19 cellular contexts compared by ENCODE assay signal in genomic region chr12:103043531-103044445, GRCh38.
DNase-seq lines count a peak whose midpoint lies in the region; ATAC-seq, FAIRE-seq and TF ChIP-seq lines count a peak whose summit lies in the region.
"Had no signal": no experiment of that assay in that cellular context is flagged by ENCODE, and none has a peak within 500 bp of the region (broad histone marks: within the 10 kb centered on the region; RNA-seq: fewer than 3 reads in every experiment).

No MANE protein-coding gene starts in this region.

- H3K4me3 Mint-ChIP-seq in activated CD4-positive, alpha-beta T cell treated with anti-CD3 and anti-CD28 coated beads, Interleukin-2, amount 10 ng/mL, durations not matched to agents 24 days and 14 days = no peak overlapping the region
- H3K4me3 Mint-ChIP-seq: CD8-positive, alpha-beta T cell had no signal

- no peak for DNase-seq in GM12878 (ENCODE audit: low read depth, low spot score)
- no peak for DNase-seq in trophoblast cell
- no peak for DNase-seq in activated CD4-positive, alpha-beta T cell treated with anti-CD3 and anti-CD28 coated beads, Interleukin-2, amount 10 ng/mL, durations not matched to agents 24 days and 14 days
- DNase-seq in ascending aorta (ENCODE audit: low spot score in 2 of 2) = no peak
- DNase-seq in lower lobe of right lung = no peak
- DNase-seq: BE2C; CD8-positive, alpha-beta T cell; DND-41; MG63; NCI-H1105; NCI-H1694 treated with DMSO at 0.1 percent for 48 hours; NCI-H446; NCI-H748 treated with DMSO at 0.1 percent for 48 hours; Right ventricle myocardium superior; SK-N-SH had no signal

- H3K9me3 ChIP-seq in HUES48 (ENCODE audit: control insufficient read depth, insufficient read depth, low read length) (no peaks in the 10 kb centered on the region), GM12878 (replicated peaks; ENCODE audit: control insufficient read depth, insufficient read depth, low read length) (no peaks in the 10 kb centered on the region; the same call in 1 of the 3 replicates), iPS-20b (ENCODE audit: insufficient read depth, low read depth, low read length) (no peaks in the 10 kb centered on the region), trophoblast cell (ENCODE audit: insufficient read depth, low read depth, low read length) (no peaks in the 10 kb centered on the region), ascending aorta (no peaks in the 10 kb centered on the region), lower lobe of right lung (no peaks in the 10 kb centered on the region)
- H3K9me3 ChIP-seq: BE2C, MG63, SK-N-SH had no signal

- no peak overlapping the region for H3K18ac ChIP-seq in trophoblast cell (ENCODE audit: low read length)

- H3K27me3 Mint-ChIP-seq in activated CD4-positive, alpha-beta T cell treated with anti-CD3 and anti-CD28 coated beads, Interleukin-2, amount 10 ng/mL, durations not matched to agents 24 days and 14 days = peaks cover 11% of the 10 kb centered on the region

- intact Hi-C loops in GM12878 (cut with micrococcal nuclease; ENCODE audit: unreplicated experiment) (no loop called here), ascending aorta (cut with DNase I) (no loop called here), lower lobe of right lung (cut with DNase I) (no loop called here)
- intact Hi-C loops in activated CD4-positive, alpha-beta T cell treated with anti-CD3 and anti-CD28 coated beads, Interleukin-2, amount 10 ng/mL, durations not matched to agents 24 days and 14 days (cut with micrococcal nuclease) = no loop called here

- H3K4me1 ChIP-seq in HUES48 (ENCODE audit: control insufficient read depth, insufficient read depth, low read length) (peaks cover 17% of the 10 kb centered on the region), GM12878 (ENCODE audit: control insufficient read depth, insufficient read depth, low read length) (no peaks in the 10 kb centered on the region), iPS-20b (ENCODE audit: insufficient read depth, low read length) (peaks cover 12% of the 10 kb centered on the region; the same call in 1 of the 2 replicates), trophoblast cell (ENCODE audit: control insufficient read depth in 1 of 2, insufficient read depth in 2 of 2, low read length in 2 of 2) (no peaks in the 10 kb centered on the region), ascending aorta (no peaks in the 10 kb centered on the region), lower lobe of right lung (no peaks in the 10 kb centered on the region)

- H3K27ac Mint-ChIP-seq in activated CD4-positive, alpha-beta T cell treated with anti-CD3 and anti-CD28 coated beads, Interleukin-2, amount 10 ng/mL, durations not matched to agents 24 days and 14 days = no peak overlapping the region
- H3K27ac Mint-ChIP-seq: CD8-positive, alpha-beta T cell had no signal

- SMC1A ChIA-PET in GM12878 (lab: Charles Lee; ENCODE audit: uncharacterized antibody, unreplicated experiment) = interaction anchor here (1.2 to 2.2 kb wide), 4 partner anchors 29 to 451 kb away, joined by 3 to 7 read pairs (median 3); no protein-coding TSS in a partner anchor

- in situ Hi-C loops in GM12878 (cut with MboI) = no loop called here

- H4K12ac ChIP-seq in trophoblast cell (ENCODE audit: low read depth, low read length) = no peak overlapping the region

- no peak overlapping the region for H2BK120ac ChIP-seq in trophoblast cell (ENCODE audit: insufficient read depth, low read length, poor library complexity)

- H3K36me3 ChIP-seq in HUES48 (ENCODE audit: control insufficient read depth, insufficient read depth, low read length) (no peaks in the 10 kb centered on the region), GM12878 (ENCODE audit: control insufficient read depth in 2 of 2, insufficient read depth in 2 of 2, low read length in 1 of 2) (no peaks in the 10 kb centered on the region), iPS-20b (ENCODE audit: insufficient read depth, low read depth, low read length) (no peaks in the 10 kb centered on the region), trophoblast cell (ENCODE audit: control insufficient read depth in 1 of 2, insufficient read depth in 2 of 2, low read length in 2 of 2) (no peaks in the 10 kb centered on the region), ascending aorta (no peaks in the 10 kb centered on the region), lower lobe of right lung (no peaks in the 10 kb centered on the region)
- H3K36me3 ChIP-seq: BE2C, MG63 had no signal

- no peak for TF ChIP-seq POLR2A in GM12878 (IDR thresholded peaks at IDR 0.05; ENCODE audit: low read depth, low read length)

- H3K4me3 ChIP-seq in HUES48 (ENCODE audit: low read depth, low read length) (peak overlapping the region; percentile 55), GM12878 (no peak overlapping the region), iPS-20b (ENCODE audit: low read length) (peak overlapping the region; percentile 61), trophoblast cell (ENCODE audit: low read depth, low read length) (no peak overlapping the region), ascending aorta (no peak overlapping the region), lower lobe of right lung (no peak overlapping the region)
- H3K4me3 ChIP-seq: MG63 had no signal

- no peak overlapping the region for H3K4me2 ChIP-seq in GM12878 (ENCODE audit: control insufficient read depth, insufficient read depth)
- H3K4me2 ChIP-seq in trophoblast cell (ENCODE audit: low read length) = no peak overlapping the region
- H3K4me2 ChIP-seq: SK-N-SH had no signal

- BruUV-seq in GM12878 (replicated peaks; lab: Mats Ljungman, UMichigan) = no TSS peak

- POLR2A ChIA-PET in GM12878 (lab: Charles Lee) = no interaction called here

- CTCF ChIA-PET in GM12878 (lab: Yijun Ruan, JAX) = interaction anchor here (0.6 kb wide), 1 partner anchor 503 kb away, joined by 3 read pairs; no protein-coding TSS in a partner anchor

- FAIRE-seq in GM12878 (lab: Jason Lieb, UNC) = no peak
- FAIRE-seq: HepG2 had no signal

- H3K4ac ChIP-seq in trophoblast cell (ENCODE audit: low read depth, low read length) = no peak overlapping the region

- no peak for TF ChIP-seq RAD21 in GM12878 (IDR thresholded peaks at IDR 0.05; ENCODE audit: insufficient read depth, low read depth, low read length)

- peak overlapping the region; percentile 75 for H3K27ac ChIP-seq in HUES48 (ENCODE audit: low read depth, low read length)
- H3K27ac ChIP-seq in GM12878 (ENCODE audit: control insufficient read depth, insufficient read depth) = no peak overlapping the region
- no peak overlapping the region for H3K27ac ChIP-seq in iPS-20b (ENCODE audit: low read length)
- no peak overlapping the region for H3K27ac ChIP-seq in trophoblast cell (ENCODE audit: low read depth, low read length)
- H3K27ac ChIP-seq in ascending aorta = no peak overlapping the region
- H3K27ac ChIP-seq in lower lobe of right lung = no peak overlapping the region

- H3K9me3 Mint-ChIP-seq in activated CD4-positive, alpha-beta T cell treated with anti-CD3 and anti-CD28 coated beads, Interleukin-2, amount 10 ng/mL, durations not matched to agents 24 days and 14 days = no peaks in the 10 kb centered on the region
- H3K9me3 Mint-ChIP-seq: CD8-positive, alpha-beta T cell had no signal

- H2AFZ ChIP-seq in GM12878 (ENCODE audit: control insufficient read depth, low read depth, low read length) (peak overlapping the region; percentile 44; the same call in 1 of the 2 replicates), trophoblast cell (ENCODE audit: insufficient read depth, low read length, poor library complexity) (no peak overlapping the region)

- no peak for ATAC-seq in GM12878
- ATAC-seq in lower lobe of right lung = no peak
- ATAC-seq: CD8-positive, alpha-beta T cell; HepG2; Panc1 had no signal

- H3K4me1 Mint-ChIP-seq in activated CD4-positive, alpha-beta T cell treated with anti-CD3 and anti-CD28 coated beads, Interleukin-2, amount 10 ng/mL, durations not matched to agents 24 days and 14 days = peaks cover 3% of the 10 kb centered on the region

- H2BK12ac ChIP-seq in trophoblast cell (ENCODE audit: low read length) = no peak overlapping the region

- peak overlapping the region; percentile 16; the same call in 1 of the 2 replicates for H3K9ac ChIP-seq in HUES48 (ENCODE audit: low read depth, low read length)
- H3K9ac ChIP-seq in GM12878 (ENCODE audit: control insufficient read depth, insufficient read depth, low read length) = no peak overlapping the region
- peak overlapping the region; percentile 17; the same call in 1 of the 2 replicates for H3K9ac ChIP-seq in iPS-20b (ENCODE audit: low read depth, low read length)
- peak overlapping the region; percentile 36 for H3K9ac ChIP-seq in trophoblast cell (ENCODE audit: low read length)
- H3K9ac ChIP-seq: SK-N-SH had no signal

- H2AK5ac ChIP-seq in trophoblast cell (ENCODE audit: low read length) = no peak overlapping the region

- H2BK5ac ChIP-seq in trophoblast cell (ENCODE audit: low read depth, low read length, poor library complexity) = no peak overlapping the region

- no peak for TF ChIP-seq EP300 in GM12878 (IDR thresholded peaks at IDR 0.05; ENCODE audit: borderline replicate concordance in 1 of 2, control insufficient read depth in 1 of 2, low read depth in 2 of 2, low read length in 2 of 2)

- no peaks in the 10 kb centered on the region for H3K79me2 ChIP-seq in GM12878 (ENCODE audit: control insufficient read depth, insufficient read depth, low read length)
- no peaks in the 10 kb centered on the region for H3K79me2 ChIP-seq in trophoblast cell (ENCODE audit: control insufficient read depth, insufficient read depth, low read length, poor library complexity)

- TF ChIP-seq CTCF in GM12878 (IDR thresholded peaks at IDR 0.05 in 2 of 3, conservative IDR thresholded peaks at IDR 0.05 in 1 of 3; ENCODE audit: control insufficient read depth in 2 of 3, extremely low read depth in 1 of 3, insufficient read depth in 1 of 3, low read depth in 3 of 3, low read length in 3 of 3) (no peak), ascending aorta (IDR thresholded peaks at IDR 0.05) (no peak), lower lobe of right lung (IDR thresholded peaks at IDR 0.05) (no peak)

- no peak overlapping the region for H3K14ac ChIP-seq in trophoblast cell (ENCODE audit: low read length)

- H4K8ac ChIP-seq in trophoblast cell (ENCODE audit: low read depth, low read length) = no peak overlapping the region

- no peaks in the 10 kb centered on the region for H4K20me1 ChIP-seq in GM12878 (ENCODE audit: control insufficient read depth, insufficient read depth)

- no peaks in the 10 kb centered on the region for H3K36me3 Mint-ChIP-seq in activated CD4-positive, alpha-beta T cell treated with anti-CD3 and anti-CD28 coated beads, Interleukin-2, amount 10 ng/mL, durations not matched to agents 24 days and 14 days (ENCODE audit: low read depth)
- H3K36me3 Mint-ChIP-seq: CD8-positive, alpha-beta T cell had no signal

- RAD21 ChIA-PET in GM12878 (lab: Charles Lee; ENCODE audit: unreplicated experiment) = no interaction called here

- no peak overlapping the region for H3K23ac ChIP-seq in trophoblast cell (ENCODE audit: low read length)

- no peak overlapping the region for H4K91ac ChIP-seq in trophoblast cell (ENCODE audit: low read depth, low read length)

- H3K27me3 ChIP-seq in HUES48 (ENCODE audit: control insufficient read depth, insufficient read depth, low read length) (no peaks in the 10 kb centered on the region; the same call in 1 of the 2 replicates), GM12878 (replicated peaks in 1 of 2; ENCODE audit: control insufficient read depth in 2 of 2, insufficient read depth in 2 of 2, low read length in 1 of 2) (no peaks in the 10 kb centered on the region), iPS-20b (ENCODE audit: insufficient read depth, low read length) (no peaks in the 10 kb centered on the region), trophoblast cell (ENCODE audit: insufficient read depth, low read length) (no peaks in the 10 kb centered on the region), ascending aorta (no peaks in the 10 kb centered on the region), lower lobe of right lung (ENCODE audit: low read depth) (no peaks in the 10 kb centered on the region)
- H3K27me3 ChIP-seq: BE2C, MG63 had no signal

- 54% methylated on average over 17 of the region's 17 CpGs for WGBS in GM12878 (ENCODE audit: insufficient coverage, insufficient replicate concordance, low lambda C conversion rate, missing lambda C conversion rate)
- no CpG with 5 or more reads among the region's 17 CpGs for WGBS in trophoblast cell (ENCODE audit: extremely low coverage, insufficient coverage, insufficient read length)

- no peaks in the 10 kb centered on the region for H3K79me1 ChIP-seq in trophoblast cell (ENCODE audit: low read length)

Comparison
In these comparisons a context has a peak if more than half of its experiments do, and no peak if none do; other contexts are left out.
1. H3K4me3 ChIP-seq: peak in HUES48 (single experiment) and iPS-20b (single experiment); none in GM12878 (single experiment), trophoblast cell (single experiment), ascending aorta (0 of 2) and lower lobe of right lung (single experiment).